Comparison of ENCODE assay signal across 9 cellular contexts in the genomic region with DNA sequence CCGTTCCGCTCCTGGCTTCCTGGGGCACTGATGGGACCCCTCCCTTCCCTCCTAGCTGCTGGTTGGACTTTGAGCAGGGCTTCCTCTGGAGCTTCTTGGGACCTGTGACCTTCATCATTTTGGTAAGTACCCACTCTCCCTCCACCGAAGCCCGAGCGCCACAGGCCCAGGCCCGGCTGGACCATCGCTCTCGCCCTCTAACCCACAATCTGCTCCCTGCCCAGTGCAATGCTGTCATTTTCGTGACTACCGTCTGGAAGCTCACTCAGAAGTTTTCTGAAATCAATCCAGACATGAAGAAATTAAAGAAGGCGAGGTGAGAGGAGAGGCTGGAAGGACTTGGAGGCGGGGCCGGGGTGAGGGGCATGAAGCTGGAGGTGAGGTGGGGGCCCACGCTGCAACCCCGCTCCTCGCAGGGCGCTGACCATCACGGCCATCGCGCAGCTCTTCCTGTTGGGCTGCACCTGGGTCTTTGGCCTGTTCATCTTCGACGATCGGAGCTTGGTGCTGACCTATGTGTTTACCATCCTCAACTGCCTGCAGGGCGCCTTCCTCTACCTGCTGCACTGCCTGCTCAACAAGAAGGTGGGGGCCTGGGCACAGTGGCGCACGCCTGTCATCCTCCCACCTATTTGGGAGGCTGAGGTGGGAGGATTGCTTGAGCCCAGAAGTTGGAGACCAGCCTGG. TPM values are rescaled to one million over a fixed set of nuclear protein-coding genes. Genes with fewer than 3 reads are reported as not detected.
A peak's percentile ranks its signal among the peaks of the same experiment; 100 is the strongest.
DNase-seq lines count a peak whose midpoint lies in the region; ATAC-seq and TF ChIP-seq lines count a peak whose summit lies in the region.
"Had no signal": no experiment of that assay in that cellular context is flagged by ENCODE, and none has a peak within 500 bp of the region (broad histone marks: within the 10 kb centered on the region; RNA-seq: fewer than 3 reads in every experiment).

No MANE protein-coding gene starts in this region.

- WGBS in heart right ventricle, 2 donors = 91 to 92% methylated on average over 26 of the region's 26 CpGs

- H3K36me3 ChIP-seq in heart right ventricle (peaks cover 4 to 100% (median 69%) of the 10 kb centered on the region in 9 donors), upper lobe of right lung (peaks cover 96% of the 10 kb centered on the region), HAP-1 (replicated peaks) (peaks cover 83% of the 10 kb centered on the region)

- no peaks in the 10 kb centered on the region for H3K27me3 Mint-ChIP-seq in activated T-helper 1 cell treated with anti-CD3 and anti-CD28 coated beads, Interleukin-12 subunit alpha, Interleukin-12 subunit beta, Interleukin-2, Interleukin-4 antibody, amounts not matched to agents 30 ng/mL and 10 ng/mL and 1 ng/mL, durations not matched to agents 14 hours and 24 hours and 36 hours (ENCODE audit: insufficient read depth)

- intact Hi-C loops in heart right ventricle (cut with DNase I) = loop anchor here in 8 of 10 donors (2.0 to 10.0 kb wide), 7 partner anchors 44 to 262 kb away; a partner anchor contains a TSS
- intact Hi-C loops in cardiac septum (cut with DNase I) = loop anchor here (5.0 to 10.0 kb wide), 3 partner anchors 52 to 259 kb away; no protein-coding TSS in a partner anchor
- intact Hi-C loops in activated T-helper 1 cell treated with anti-CD3 and anti-CD28 coated beads, Interleukin-12 subunit alpha, Interleukin-12 subunit beta, Interleukin-2, Interleukin-4 antibody, amounts not matched to agents 30 ng/mL and 10 ng/mL and 1 ng/mL, durations not matched to agents 14 hours and 24 hours and 36 hours (cut with micrococcal nuclease) = loop anchor here (1.0 to 5.0 kb wide), 7 partner anchors 13 to 269 kb away; a partner anchor contains a TSS
- intact Hi-C loops in upper lobe of right lung (cut with DNase I) = no loop called here

- H3K27me3 ChIP-seq in heart right ventricle (no peaks in the 10 kb centered on the region), layer of hippocampus (ENCODE audit: control insufficient read depth, insufficient read depth, low read length) (no peaks in the 10 kb centered on the region), upper lobe of right lung (no peaks in the 10 kb centered on the region), HAP-1 (ENCODE audit: low read depth) (no peaks in the 10 kb centered on the region)

- DNase-seq in heart right ventricle (no peak), cardiac septum (ENCODE audit: low spot score) (no peak), upper lobe of right lung (no peak), NCI-H2107 treated with DMSO at 0.1 percent for 48 hours (lab: John Stamatoyannopoulos, UW; ENCODE audit: unreplicated experiment) (no peak), HAP-1 (ENCODE audit: low spot score in 2 of 2) (no peak)
- no peak for DNase-seq in activated T-helper 1 cell treated with anti-CD3 and anti-CD28 coated beads, Interleukin-12 subunit alpha, Interleukin-12 subunit beta, Interleukin-2, Interleukin-4 antibody, amounts not matched to agents 30 ng/mL and 10 ng/mL and 1 ng/mL, durations not matched to agents 14 hours and 24 hours and 36 hours (ENCODE audit: low spot score)
- DNase-seq in activated CD4-positive, CD25-positive, alpha-beta regulatory T cell (lab: John Stamatoyannopoulos, UW) = no peak
- DNase-seq: NCI-H2227 treated with DMSO at 0.1 percent for 48 hours had no signal

- H3K27ac ChIP-seq in heart right ventricle (peak overlapping the region in 8 of 10 donors; percentile 24 to 82 (median 64)), layer of hippocampus (ENCODE audit: low read depth, low read length) (peak overlapping the region; percentile 62), upper lobe of right lung (peak overlapping the region; percentile 45)

- no peak for TF ChIP-seq CTCF in heart right ventricle (IDR thresholded peaks at IDR 0.05)
- TF ChIP-seq CTCF in upper lobe of right lung (IDR thresholded peaks at IDR 0.05) = no peak

- H3K4me1 Mint-ChIP-seq in activated T-helper 1 cell treated with anti-CD3 and anti-CD28 coated beads, Interleukin-12 subunit alpha, Interleukin-12 subunit beta, Interleukin-2, Interleukin-4 antibody, amounts not matched to agents 30 ng/mL and 10 ng/mL and 1 ng/mL, durations not matched to agents 14 hours and 24 hours and 36 hours (ENCODE audit: low read depth) = no peaks in the 10 kb centered on the region

- H3K36me3 Mint-ChIP-seq in activated T-helper 1 cell treated with anti-CD3 and anti-CD28 coated beads, Interleukin-12 subunit alpha, Interleukin-12 subunit beta, Interleukin-2, Interleukin-4 antibody, amounts not matched to agents 30 ng/mL and 10 ng/mL and 1 ng/mL, durations not matched to agents 14 hours and 24 hours and 36 hours (ENCODE audit: low read depth) = peaks cover 68% of the 10 kb centered on the region

- H3K9me3 Mint-ChIP-seq in activated T-helper 1 cell treated with anti-CD3 and anti-CD28 coated beads, Interleukin-12 subunit alpha, Interleukin-12 subunit beta, Interleukin-2, Interleukin-4 antibody, amounts not matched to agents 30 ng/mL and 10 ng/mL and 1 ng/mL, durations not matched to agents 14 hours and 24 hours and 36 hours = no peaks in the 10 kb centered on the region

- H3K27ac Mint-ChIP-seq in activated T-helper 1 cell treated with anti-CD3 and anti-CD28 coated beads, Interleukin-12 subunit alpha, Interleukin-12 subunit beta, Interleukin-2, Interleukin-4 antibody, amounts not matched to agents 30 ng/mL and 10 ng/mL and 1 ng/mL, durations not matched to agents 14 hours and 24 hours and 36 hours = peak overlapping the region; percentile 48

- H3K4me1 ChIP-seq in heart right ventricle (peaks cover 0 to 18% (median 10%) of the 10 kb centered on the region in 9 donors), upper lobe of right lung (peaks cover 5% of the 10 kb centered on the region), HAP-1 (no peaks in the 10 kb centered on the region)

- ATAC-seq in heart right ventricle (no peak), upper lobe of right lung (no peak)

- H3K9me3 ChIP-seq in heart right ventricle (no peaks in the 10 kb centered on the region), upper lobe of right lung (no peaks in the 10 kb centered on the region), HAP-1 (no peaks in the 10 kb centered on the region)

- no peak overlapping the region for H3K4me3 Mint-ChIP-seq in activated T-helper 1 cell treated with anti-CD3 and anti-CD28 coated beads, Interleukin-12 subunit alpha, Interleukin-12 subunit beta, Interleukin-2, Interleukin-4 antibody, amounts not matched to agents 30 ng/mL and 10 ng/mL and 1 ng/mL, durations not matched to agents 14 hours and 24 hours and 36 hours

- no peak overlapping the region for H3K4me3 ChIP-seq in heart right ventricle
- no peak overlapping the region for H3K4me3 ChIP-seq in upper lobe of right lung
- H3K4me3 ChIP-seq in HAP-1 = no peak overlapping the region

- in situ Hi-C loops in HAP-1 (cut with MboI; ENCODE audit: low sequenced_read_pairs) = loop anchor here (10.0 kb wide), 1 partner anchor 212 kb away; no protein-coding TSS in a partner anchor

RNA-seq across cellular contexts. Expression of a gene that starts 12.4 kb away (rescaled TPM):
- total RNA-seq in heart right ventricle (10 to 100 TPM; 15.4 to 39.6 (median 21.7) TPM), cardiac septum (26.7 TPM), upper lobe of right lung (63.0 TPM)
- polyA plus RNA-seq in heart right ventricle = 100 to 1,000 TPM in 1 of 2 donors, 10 to 100 TPM in 1; 78.3 to 110 TPM
- total RNA-seq in activated T-helper 1 cell treated with anti-CD3 and anti-CD28 coated beads, Interleukin-12 subunit alpha, Interleukin-12 subunit beta, Interleukin-2, Interleukin-4 antibody, amounts not matched to agents 30 ng/mL and 10 ng/mL and 1 ng/mL, durations not matched to agents 14 hours and 24 hours and 36 hours = 273 and 287 TPM in 2 replicates

RNA-seq across cellular contexts. Expression of a gene that starts 25.5 kb away (rescaled TPM):
- total RNA-seq in heart right ventricle (10 to 100 TPM; 24.0 to 58.0 (median 32.8) TPM), cardiac septum (36.4 TPM), upper lobe of right lung (165 TPM)
- polyA plus RNA-seq in heart right ventricle = 10 to 100 TPM; 14.5 to 30.6 TPM
- total RNA-seq in activated T-helper 1 cell treated with anti-CD3 and anti-CD28 coated beads, Interleukin-12 subunit alpha, Interleukin-12 subunit beta, Interleukin-2, Interleukin-4 antibody, amounts not matched to agents 30 ng/mL and 10 ng/mL and 1 ng/mL, durations not matched to agents 14 hours and 24 hours and 36 hours = 219 and 226 TPM in 2 replicates

RNA-seq across cellular contexts. Expression of a gene that starts 26.3 kb away (rescaled TPM):
- total RNA-seq in heart right ventricle (100 to 1,000 TPM in 9 of 10 donors, 10 to 100 TPM in 1; 85.2 to 176 (median 126) TPM), cardiac septum (136 TPM), upper lobe of right lung (159 TPM)
- polyA plus RNA-seq in heart right ventricle = 100 to 1,000 TPM; 108 to 146 TPM
- 151 and 180 TPM in 2 replicates for total RNA-seq in activated T-helper 1 cell treated with anti-CD3 and anti-CD28 coated beads, Interleukin-12 subunit alpha, Interleukin-12 subunit beta, Interleukin-2, Interleukin-4 antibody, amounts not matched to agents 30 ng/mL and 10 ng/mL and 1 ng/mL, durations not matched to agents 14 hours and 24 hours and 36 hours
